11 cellular contexts compared by ENCODE assay signal in genomic region chr18:26556573-26556972, GRCh38. TPM values are rescaled to one million over a fixed set of nuclear protein-coding genes. Genes with fewer than 3 reads are reported as not detected.
DNase-seq lines count a peak whose midpoint lies in the region; ATAC-seq lines count a peak whose summit lies in the region.
"Had no signal": no experiment of that assay in that cellular context is flagged by ENCODE, and none has a peak within 500 bp of the region (broad histone marks: within the 10 kb centered on the region; RNA-seq: fewer than 3 reads in every experiment).

No MANE protein-coding gene starts in this region.

- ATAC-seq in GM18517 (IDR thresholded peaks at IDR 0.05; ENCODE audit: unreplicated experiment) (peak; percentile 90), GM21717 (IDR thresholded peaks at IDR 0.05; ENCODE audit: unreplicated experiment) (peak; percentile 90), HG03354 (IDR thresholded peaks at IDR 0.05; ENCODE audit: poor library complexity, severe bottlenecking, unreplicated experiment) (peak; percentile 77)
- ATAC-seq: T-cell had no signal

- H3K4me1 Mint-ChIP-seq in activated T-helper 1 cell treated with anti-CD3 and anti-CD28 coated beads, Interleukin-12 subunit alpha, Interleukin-12 subunit beta, Interleukin-2, Interleukin-4 antibody, amounts not matched to agents 30 ng/mL and 10 ng/mL and 1 ng/mL, durations not matched to agents 14 hours and 24 hours and 36 hours (ENCODE audit: low read depth) = peaks cover 2% of the 10 kb centered on the region

- no peaks in the 10 kb centered on the region for H3K9me3 Mint-ChIP-seq in activated T-helper 1 cell treated with anti-CD3 and anti-CD28 coated beads, Interleukin-12 subunit alpha, Interleukin-12 subunit beta, Interleukin-2, Interleukin-4 antibody, amounts not matched to agents 30 ng/mL and 10 ng/mL and 1 ng/mL, durations not matched to agents 14 hours and 24 hours and 36 hours
- H3K9me3 Mint-ChIP-seq: T-cell had no signal

- H3K36me3 Mint-ChIP-seq in activated T-helper 1 cell treated with anti-CD3 and anti-CD28 coated beads, Interleukin-12 subunit alpha, Interleukin-12 subunit beta, Interleukin-2, Interleukin-4 antibody, amounts not matched to agents 30 ng/mL and 10 ng/mL and 1 ng/mL, durations not matched to agents 14 hours and 24 hours and 36 hours (ENCODE audit: low read depth) = no peaks in the 10 kb centered on the region
- H3K36me3 Mint-ChIP-seq: T-cell had no signal

- H3K27ac Mint-ChIP-seq in activated T-helper 1 cell treated with anti-CD3 and anti-CD28 coated beads, Interleukin-12 subunit alpha, Interleukin-12 subunit beta, Interleukin-2, Interleukin-4 antibody, amounts not matched to agents 30 ng/mL and 10 ng/mL and 1 ng/mL, durations not matched to agents 14 hours and 24 hours and 36 hours = no peak overlapping the region
- H3K27ac Mint-ChIP-seq: T-cell had no signal

- DNase-seq in iris pigment epithelial cell (ENCODE audit: low read depth) (peak; percentile 62), NOMO-1 treated with dmso at 0.1 percent for 144 hours (lab: John Stamatoyannopoulos, UW; ENCODE audit: unreplicated experiment) (no peak), C1 segment of cervical spinal cord (lab: John Stamatoyannopoulos, UW) (no peak), GM19240 (ENCODE audit: insufficient read length, low spot score) (no peak)
- no peak for DNase-seq in activated T-helper 1 cell treated with anti-CD3 and anti-CD28 coated beads, Interleukin-12 subunit alpha, Interleukin-12 subunit beta, Interleukin-2, Interleukin-4 antibody, amounts not matched to agents 30 ng/mL and 10 ng/mL and 1 ng/mL, durations not matched to agents 14 hours and 24 hours and 36 hours (ENCODE audit: low spot score)
- DNase-seq: effector CD4-positive, alpha-beta T cell; NCI-H2171; T-cell had no signal

- peaks cover 48% of the 10 kb centered on the region for H3K27me3 Mint-ChIP-seq in activated T-helper 1 cell treated with anti-CD3 and anti-CD28 coated beads, Interleukin-12 subunit alpha, Interleukin-12 subunit beta, Interleukin-2, Interleukin-4 antibody, amounts not matched to agents 30 ng/mL and 10 ng/mL and 1 ng/mL, durations not matched to agents 14 hours and 24 hours and 36 hours (ENCODE audit: insufficient read depth)

- intact Hi-C loops in activated T-helper 1 cell treated with anti-CD3 and anti-CD28 coated beads, Interleukin-12 subunit alpha, Interleukin-12 subunit beta, Interleukin-2, Interleukin-4 antibody, amounts not matched to agents 30 ng/mL and 10 ng/mL and 1 ng/mL, durations not matched to agents 14 hours and 24 hours and 36 hours (cut with micrococcal nuclease) = no loop called here

- no peak overlapping the region for H3K4me3 Mint-ChIP-seq in activated T-helper 1 cell treated with anti-CD3 and anti-CD28 coated beads, Interleukin-12 subunit alpha, Interleukin-12 subunit beta, Interleukin-2, Interleukin-4 antibody, amounts not matched to agents 30 ng/mL and 10 ng/mL and 1 ng/mL, durations not matched to agents 14 hours and 24 hours and 36 hours
- H3K4me3 Mint-ChIP-seq: T-cell had no signal

RNA-seq across cellular contexts. Expression of gene KCTD1, which starts 8.2 kb away (rescaled TPM):
- total RNA-seq in activated T-helper 1 cell treated with anti-CD3 and anti-CD28 coated beads, Interleukin-12 subunit alpha, Interleukin-12 subunit beta, Interleukin-2, Interleukin-4 antibody, amounts not matched to agents 30 ng/mL and 10 ng/mL and 1 ng/mL, durations not matched to agents 14 hours and 24 hours and 36 hours = 5.3 and 5.5 TPM in 2 replicates
